In the genomic region with DNA sequence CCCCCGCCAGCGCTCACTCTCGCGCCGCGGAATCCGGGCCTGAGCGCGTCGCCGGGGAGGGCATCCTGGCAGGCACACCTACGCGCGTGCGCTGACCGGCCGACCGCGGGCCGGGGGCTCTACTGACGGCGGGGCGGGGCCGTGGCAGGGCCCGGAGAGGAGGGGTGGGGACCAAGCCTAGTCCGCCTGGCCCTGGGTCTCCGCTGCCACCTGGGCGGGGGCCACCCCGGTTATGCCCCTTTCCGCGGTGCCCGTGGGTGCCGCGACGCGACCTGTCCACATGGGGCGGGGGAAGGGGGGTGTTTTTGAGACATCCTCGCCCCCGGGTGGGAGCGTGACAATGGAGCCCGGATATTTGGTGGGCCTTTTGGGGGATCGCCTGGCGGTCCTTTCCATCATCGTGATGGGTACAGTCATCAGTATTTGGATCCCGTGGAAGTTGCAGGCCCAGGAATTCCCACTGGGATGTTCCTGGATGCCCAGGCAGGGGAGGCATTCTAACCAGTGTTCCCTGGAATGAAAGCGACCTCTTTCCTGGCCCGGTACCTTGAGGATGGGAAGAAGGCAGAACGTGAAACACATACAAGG, we compare ENCODE assay signal across 8 cellular contexts. TPM values are rescaled to one million over a fixed set of nuclear protein-coding genes. Genes with fewer than 3 reads are reported as not detected.
DNase-seq lines count a peak whose midpoint lies in the region; ATAC-seq, FAIRE-seq and TF ChIP-seq lines count a peak whose summit lies in the region.

No MANE protein-coding gene starts in this region.

- H3K27me3 ChIP-seq in NT2/D1 (ENCODE audit: insufficient read depth, insufficient read length) = peaks cover 38% of the 10 kb centered on the region

- H3K27ac ChIP-seq in HEK293 (ENCODE audit: extremely low read depth, low read depth, low read length) = peak overlapping the region; percentile 72; the same call in 1 of the 2 replicates

- peaks cover 54% of the 10 kb centered on the region for H3K27me3 Mint-ChIP-seq in activated naive CD4-positive, alpha-beta T cell treated with anti-CD3 and anti-CD28 coated beads for 36 hours (ENCODE audit: low read depth)

- ATAC-seq in left cardiac atrium = peak; percentile 12 to 21
- no peak for ATAC-seq in esophagus mucosa
- no peak for ATAC-seq in GM21786 (IDR thresholded peaks at IDR 0.05; ENCODE audit: unreplicated experiment)

- no peak for DNase-seq in NT2/D1 (ENCODE audit: low read depth, low spot score)
- no peak for DNase-seq in left cardiac atrium
- DNase-seq in retinal pigment epithelial cell (ENCODE audit: low read depth) = no peak
- no peak for DNase-seq in activated naive CD4-positive, alpha-beta T cell treated with anti-CD3 and anti-CD28 coated beads for 36 hours
- no peak for DNase-seq in D721Med (ENCODE audit: insufficient read length, low spot score)

- no peaks in the 10 kb centered on the region for H3K36me3 Mint-ChIP-seq in activated naive CD4-positive, alpha-beta T cell treated with anti-CD3 and anti-CD28 coated beads for 36 hours (ENCODE audit: low read depth)

- H3K4me3 ChIP-seq in HEK293 (ENCODE audit: low read depth, low read length) = peak overlapping the region; percentile 79
- peak overlapping the region; percentile 54 for H3K4me3 ChIP-seq in NT2/D1 (ENCODE audit: insufficient read length, low read depth)
- H3K4me3 ChIP-seq in retinal pigment epithelial cell (ENCODE audit: low read length) = peak overlapping the region; percentile 59

- no peaks in the 10 kb centered on the region for H3K9me3 Mint-ChIP-seq in activated naive CD4-positive, alpha-beta T cell treated with anti-CD3 and anti-CD28 coated beads for 36 hours

- intact Hi-C loops in left cardiac atrium (cut with DNase I) = loop anchor here in 1 of 2 donors (2.0 to 5.0 kb wide), 2 partner anchors 151 to 376 kb away; no protein-coding TSS in a partner anchor
- intact Hi-C loops in activated naive CD4-positive, alpha-beta T cell treated with anti-CD3 and anti-CD28 coated beads for 36 hours (cut with micrococcal nuclease) = loop anchor here (1.0 to 10.0 kb wide), 2 partner anchors 10 to 321 kb away; no protein-coding TSS in a partner anchor

- H3K4me1 Mint-ChIP-seq in activated naive CD4-positive, alpha-beta T cell treated with anti-CD3 and anti-CD28 coated beads for 36 hours (ENCODE audit: low read depth) = peaks cover 12% of the 10 kb centered on the region

- H3K27ac Mint-ChIP-seq in activated naive CD4-positive, alpha-beta T cell treated with anti-CD3 and anti-CD28 coated beads for 36 hours = no peak overlapping the region

- TF ChIP-seq CTCF in HEK293 (tag by site-specific recombination; IDR thresholded peaks at IDR 0.05) (0 out of 2 replicates have a peak, but pooled peaks have one; percentile 19), retinal pigment epithelial cell (conservative IDR thresholded peaks at IDR 0.05; ENCODE audit: low read depth, low read length) (no peak), D721Med (IDR thresholded peaks at IDR 0.05; ENCODE audit: insufficient read depth, missing control alignments) (no peak)

- POLR2A ChIA-PET in HEK293 (lab: Yijun Ruan, JAX) = interaction anchor here (0.7 to 1.2 kb wide), 3 partner anchors 16 to 51 kb away, joined by 3 read pairs; no protein-coding TSS in a partner anchor

- H3K36me3 ChIP-seq in HEK293 (ENCODE audit: control insufficient read depth in 2 of 2, insufficient read depth in 1 of 2, low read length in 2 of 2) (no peaks in the 10 kb centered on the region), NT2/D1 (ENCODE audit: insufficient read depth, insufficient read length, low read length) (no peaks in the 10 kb centered on the region)

- H3K4me3 Mint-ChIP-seq in activated naive CD4-positive, alpha-beta T cell treated with anti-CD3 and anti-CD28 coated beads for 36 hours = no peak overlapping the region

- no peaks in the 10 kb centered on the region for H3K9me3 ChIP-seq in HEK293 (ENCODE audit: control insufficient read depth, insufficient read depth, low read depth, low read length)
- no peaks in the 10 kb centered on the region for H3K9me3 ChIP-seq in NT2/D1 (ENCODE audit: insufficient read depth, low read length)

- H3K4me1 ChIP-seq in HEK293 (ENCODE audit: control insufficient read depth, insufficient read depth, low read length) (peaks cover 9% of the 10 kb centered on the region), NT2/D1 (ENCODE audit: insufficient read depth, insufficient read length) (no peaks in the 10 kb centered on the region)

- FAIRE-seq in D721Med (lab: Jason Lieb, UNC) = no peak

- H3K9ac ChIP-seq in NT2/D1 (ENCODE audit: insufficient read length, low read depth) = peak overlapping the region; percentile 42

- CTCF ChIA-PET in HEK293 (lab: Yijun Ruan, JAX) = interaction anchor here (0.7 to 1.7 kb wide), 5 partner anchors 47 to 326 kb away, joined by 3 to 6 read pairs (median 3); no protein-coding TSS in a partner anchor
- CTCF ChIA-PET in activated naive CD4-positive, alpha-beta T cell treated with anti-CD3 and anti-CD28 coated beads for 36 hours (lab: Charles Lee) = no interaction called here

TF ChIP-seq in HEK293, 187 proteins besides CTCF, POLR2A, EP300 and RAD21 (continues in another document):
- TF ChIP-seq ZNF335 (tag by site-specific recombination; conservative IDR thresholded peaks at IDR 0.05) (peak; percentile 82), ZNF768 (tag by site-specific recombination; IDR thresholded peaks at IDR 0.05) (no peak), ZBTB20 (tag by site-specific recombination; IDR thresholded peaks at IDR 0.05) (peak; percentile 90), ZXDB (tag by site-specific recombination; IDR thresholded peaks at IDR 0.05) (no peak), ZNF660 (tag by site-specific recombination; IDR thresholded peaks at IDR 0.05) (0 out of 2 replicates have a peak, but pooled peaks have one; percentile 3), ZNF37A (tag by site-specific recombination; IDR thresholded peaks at IDR 0.05) (no peak), ZNF138 (tag by site-specific recombination; IDR thresholded peaks at IDR 0.05; ENCODE audit: borderline replicate concordance) (no peak), SETDB1 (IDR thresholded peaks at IDR 0.05; ENCODE audit: insufficient read length, low read length) (no peak), ZNF423 (tag by site-specific recombination; IDR thresholded peaks at IDR 0.05) (peak; percentile 35; the same call in 1 of the 2 replicates), ZNF248 (tag by site-specific recombination; IDR thresholded peaks at IDR 0.05) (no peak), KLF16 (tag by site-specific recombination; IDR thresholded peaks at IDR 0.05) (no peak)
- TF ChIP-seq, protein P1, sequence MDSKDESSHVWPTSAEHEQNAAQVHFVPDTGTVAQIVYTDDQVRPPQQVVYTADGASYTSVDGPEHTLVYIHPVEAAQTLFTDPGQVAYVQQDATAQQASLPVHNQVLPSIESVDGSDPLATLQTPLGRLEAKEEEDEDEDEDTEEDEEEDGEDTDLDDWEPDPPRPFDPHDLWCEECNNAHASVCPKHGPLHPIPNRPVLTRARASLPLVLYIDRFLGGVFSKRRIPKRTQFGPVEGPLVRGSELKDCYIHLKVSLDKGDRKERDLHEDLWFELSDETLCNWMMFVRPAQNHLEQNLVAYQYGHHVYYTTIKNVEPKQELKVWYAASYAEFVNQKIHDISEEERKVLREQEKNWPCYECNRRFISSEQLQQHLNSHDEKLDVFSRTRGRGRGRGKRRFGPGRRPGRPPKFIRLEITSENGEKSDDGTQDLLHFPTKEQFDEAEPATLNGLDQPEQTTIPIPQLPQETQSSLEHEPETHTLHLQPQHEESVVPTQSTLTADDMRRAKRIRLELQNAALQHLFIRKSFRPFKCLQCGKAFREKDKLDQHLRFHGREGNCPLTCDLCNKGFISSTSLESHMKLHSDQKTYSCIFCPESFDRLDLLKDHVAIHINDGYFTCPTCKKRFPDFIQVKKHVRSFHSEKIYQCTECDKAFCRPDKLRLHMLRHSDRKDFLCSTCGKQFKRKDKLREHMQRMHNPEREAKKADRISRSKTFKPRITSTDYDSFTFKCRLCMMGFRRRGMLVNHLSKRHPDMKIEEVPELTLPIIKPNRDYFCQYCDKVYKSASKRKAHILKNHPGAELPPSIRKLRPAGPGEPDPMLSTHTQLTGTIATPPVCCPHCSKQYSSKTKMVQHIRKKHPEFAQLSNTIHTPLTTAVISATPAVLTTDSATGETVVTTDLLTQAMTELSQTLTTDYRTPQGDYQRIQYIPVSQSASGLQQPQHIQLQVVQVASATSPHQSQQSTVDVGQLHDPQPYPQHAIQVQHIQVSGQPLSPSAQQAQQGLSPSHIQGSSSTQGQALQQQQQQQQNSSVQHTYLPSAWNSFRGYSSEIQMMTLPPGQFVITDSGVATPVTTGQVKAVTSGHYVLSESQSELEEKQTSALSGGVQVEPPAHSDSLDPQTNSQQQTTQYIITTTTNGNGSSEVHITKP (tag by site-specific recombination; IDR thresholded peaks at IDR 0.05) = peak; percentile 59; the same call in 1 of the 2 replicates
- TF ChIP-seq, protein P2, sequence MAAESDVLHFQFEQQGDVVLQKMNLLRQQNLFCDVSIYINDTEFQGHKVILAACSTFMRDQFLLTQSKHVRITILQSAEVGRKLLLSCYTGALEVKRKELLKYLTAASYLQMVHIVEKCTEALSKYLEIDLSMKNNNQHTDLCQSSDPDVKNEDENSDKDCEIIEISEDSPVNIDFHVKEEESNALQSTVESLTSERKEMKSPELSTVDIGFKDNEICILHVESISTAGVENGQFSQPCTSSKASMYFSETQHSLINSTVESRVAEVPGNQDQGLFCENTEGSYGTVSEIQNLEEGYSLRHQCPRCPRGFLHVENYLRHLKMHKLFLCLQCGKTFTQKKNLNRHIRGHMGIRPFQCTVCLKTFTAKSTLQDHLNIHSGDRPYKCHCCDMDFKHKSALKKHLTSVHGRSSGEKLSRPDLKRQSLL (tag by site-specific recombination; IDR thresholded peaks at IDR 0.05) = peak; percentile 4; the same call in 1 of the 2 replicates
- TF ChIP-seq, protein P3, sequence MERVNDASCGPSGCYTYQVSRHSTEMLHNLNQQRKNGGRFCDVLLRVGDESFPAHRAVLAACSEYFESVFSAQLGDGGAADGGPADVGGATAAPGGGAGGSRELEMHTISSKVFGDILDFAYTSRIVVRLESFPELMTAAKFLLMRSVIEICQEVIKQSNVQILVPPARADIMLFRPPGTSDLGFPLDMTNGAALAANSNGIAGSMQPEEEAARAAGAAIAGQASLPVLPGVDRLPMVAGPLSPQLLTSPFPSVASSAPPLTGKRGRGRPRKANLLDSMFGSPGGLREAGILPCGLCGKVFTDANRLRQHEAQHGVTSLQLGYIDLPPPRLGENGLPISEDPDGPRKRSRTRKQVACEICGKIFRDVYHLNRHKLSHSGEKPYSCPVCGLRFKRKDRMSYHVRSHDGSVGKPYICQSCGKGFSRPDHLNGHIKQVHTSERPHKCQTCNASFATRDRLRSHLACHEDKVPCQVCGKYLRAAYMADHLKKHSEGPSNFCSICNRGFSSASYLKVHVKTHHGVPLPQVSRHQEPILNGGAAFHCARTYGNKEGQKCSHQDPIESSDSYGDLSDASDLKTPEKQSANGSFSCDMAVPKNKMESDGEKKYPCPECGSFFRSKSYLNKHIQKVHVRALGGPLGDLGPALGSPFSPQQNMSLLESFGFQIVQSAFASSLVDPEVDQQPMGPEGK (tag by site-specific recombination; IDR thresholded peaks at IDR 0.05) = peak; percentile 36

RNA-seq across cellular contexts. Expression of a gene that starts 2.2 kb away (rescaled TPM):
- total RNA-seq in left cardiac atrium (100 to 1,000 TPM; 147 to 150 TPM), esophagus mucosa (0.60 TPM)
- total RNA-seq in activated naive CD4-positive, alpha-beta T cell treated with anti-CD3 and anti-CD28 coated beads for 36 hours = not detected

Comparison
In these comparisons a context has a peak if more than half of its experiments do, and no peak if none do; other contexts are left out.
1. ATAC-seq: peak in left cardiac atrium (2 of 2); none in esophagus mucosa (single experiment) and GM21786 (single experiment).
2. RNA of a gene that starts 2.2 kb away (total RNA-seq): 147 to 150 TPM in left cardiac atrium; 0.60 TPM in esophagus mucosa (single experiment) and not detected in activated naive CD4-positive, alpha-beta T cell treated with anti-CD3 and anti-CD28 coated beads for 36 hours; every median in the first group is over 10 times any median in the second.
3. Peak in every context shown above with its lines, with median percentiles within 50 percentile points of each other: H3K4me3 ChIP-seq.